Comparison of ENCODE assay signal across 8 cellular contexts in genomic region chr1:148841262-148841661, GRCh38. TPM values are rescaled to one million over a fixed set of nuclear protein-coding genes. Genes with fewer than 3 reads are reported as not detected.
A peak's percentile ranks its signal among the peaks of the same experiment; 100 is the strongest.
DNase-seq lines count a peak whose midpoint lies in the region; ATAC-seq, FAIRE-seq and TF ChIP-seq lines count a peak whose summit lies in the region.
"Not testable (repeated sequence)": the region's sequence is repeated elsewhere in the genome, so short reads cannot be mapped to it uniquely, and the experiment has no call there.

No MANE protein-coding gene starts in this region.

- H3K4me1 Mint-ChIP-seq in activated CD4-positive, alpha-beta T cell treated with anti-CD3 and anti-CD28 coated beads for 36 hours; activated T-cell treated with anti-CD3 and anti-CD28 coated beads, Interleukin-2, amount 50 U/mL, for 72 hours (ENCODE audit: low read depth); activated naive CD8-positive, alpha-beta T cell treated with anti-CD3 and anti-CD28 coated beads, Interleukin-2, amount 50 U/mL, for 24 hours; stimulated activated effector memory CD8-positive, alpha-beta T cell treated with anti-CD3 and anti-CD28 coated beads, Interleukin-12 subunit alpha, Interleukin-12 subunit beta, amount 100 ng/mL, for 72 hours: not testable (repeated sequence)

- H3K4me3 ChIP-seq in endothelial cell of umbilical vein (replicated peaks in 1 of 3; ENCODE audit: insufficient read depth in 1 of 3, low read depth in 1 of 3, low read length in 3 of 3); keratinocyte (ENCODE audit: control insufficient read depth in 2 of 3, extremely low read depth in 1 of 3, insufficient read depth in 2 of 3, low read depth in 1 of 3, low read length in 3 of 3): not testable (repeated sequence)

- not testable (repeated sequence) for H3K27me3 ChIP-seq in endothelial cell of umbilical vein (ENCODE audit: control insufficient read depth in 2 of 2, insufficient read depth in 2 of 2, low read length in 2 of 2); keratinocyte (ENCODE audit: control insufficient read depth, extremely low read depth, insufficient read depth, low read length)

- H3K9me3 Mint-ChIP-seq in activated CD4-positive, alpha-beta T cell treated with anti-CD3 and anti-CD28 coated beads for 36 hours (ENCODE audit: low read depth); activated T-cell treated with anti-CD3 and anti-CD28 coated beads, Interleukin-2, amount 50 U/mL, for 72 hours; activated naive CD8-positive, alpha-beta T cell treated with anti-CD3 and anti-CD28 coated beads, Interleukin-2, amount 50 U/mL, for 24 hours; stimulated activated effector memory CD8-positive, alpha-beta T cell treated with anti-CD3 and anti-CD28 coated beads, Interleukin-12 subunit alpha, Interleukin-12 subunit beta, amount 100 ng/mL, for 72 hours: not testable (repeated sequence)

- not testable (repeated sequence) for H3K9me1 ChIP-seq in endothelial cell of umbilical vein (replicated peaks; ENCODE audit: control insufficient read depth, extremely low read depth, insufficient read depth, low read length); keratinocyte (ENCODE audit: control insufficient read depth, extremely low read depth, insufficient read depth, low read length)

- H3K9me3 ChIP-seq in endothelial cell of umbilical vein (replicated peaks; ENCODE audit: control insufficient read depth, insufficient read depth, low read length); keratinocyte (ENCODE audit: control insufficient read depth, low read depth, low read length): not testable (repeated sequence)

- FAIRE-seq in H54 (lab: Jason Lieb, UNC) (peak; percentile 43), RCC 7860 (lab: Jason Lieb, UNC) (peak; percentile 82), endothelial cell of umbilical vein (lab: Jason Lieb, UNC) (peak; percentile 67), keratinocyte (lab: Jason Lieb, UNC) (peak; percentile 51)

- CTCF ChIA-PET in activated CD4-positive, alpha-beta T cell treated with anti-CD3 and anti-CD28 coated beads for 36 hours (lab: Charles Lee); endothelial cell of umbilical vein (lab: Charles Lee): not testable (repeated sequence)

- H3K4me1 ChIP-seq in endothelial cell of umbilical vein (ENCODE audit: control insufficient read depth, extremely low read depth, insufficient read depth, low read length); keratinocyte (ENCODE audit: control insufficient read depth, extremely low read depth, insufficient read depth, low read length): not testable (repeated sequence)

- TF ChIP-seq POLR2A in H54 (IDR thresholded peaks at IDR 0.05; ENCODE audit: low read depth, low read length); endothelial cell of umbilical vein (IDR thresholded peaks at IDR 0.05; ENCODE audit: low read depth, low read length): not testable (repeated sequence)

- H3K79me2 ChIP-seq in endothelial cell of umbilical vein (ENCODE audit: control insufficient read depth, insufficient read depth, low read length); keratinocyte (ENCODE audit: control insufficient read depth, insufficient read depth, low read length): not testable (repeated sequence)

- not testable (repeated sequence) for TF ChIP-seq CTCF in endothelial cell of umbilical vein (IDR thresholded peaks at IDR 0.05; ENCODE audit: extremely low read depth in 1 of 2, insufficient read depth in 1 of 2, low read depth in 1 of 2, low read length in 2 of 2); keratinocyte (optimal IDR thresholded peaks at IDR 0.05 in 1 of 3, IDR thresholded peaks at IDR 0.05 in 1 of 3, conservative IDR thresholded peaks at IDR 0.05 in 1 of 3; ENCODE audit: extremely low read depth in 1 of 3, insufficient read depth in 2 of 3, low read length in 3 of 3)

- H3K27me3 Mint-ChIP-seq in activated CD4-positive, alpha-beta T cell treated with anti-CD3 and anti-CD28 coated beads for 36 hours; activated T-cell treated with anti-CD3 and anti-CD28 coated beads, Interleukin-2, amount 50 U/mL, for 72 hours (ENCODE audit: low read depth); activated naive CD8-positive, alpha-beta T cell treated with anti-CD3 and anti-CD28 coated beads, Interleukin-2, amount 50 U/mL, for 24 hours: not testable (repeated sequence)

- H3K4me3 Mint-ChIP-seq in activated CD4-positive, alpha-beta T cell treated with anti-CD3 and anti-CD28 coated beads for 36 hours; activated T-cell treated with anti-CD3 and anti-CD28 coated beads, Interleukin-2, amount 50 U/mL, for 72 hours; activated naive CD8-positive, alpha-beta T cell treated with anti-CD3 and anti-CD28 coated beads, Interleukin-2, amount 50 U/mL, for 24 hours; stimulated activated effector memory CD8-positive, alpha-beta T cell treated with anti-CD3 and anti-CD28 coated beads, Interleukin-12 subunit alpha, Interleukin-12 subunit beta, amount 100 ng/mL, for 72 hours: not testable (repeated sequence)

- H2AFZ ChIP-seq in endothelial cell of umbilical vein (ENCODE audit: low read depth, low read length); keratinocyte (ENCODE audit: control insufficient read depth, low read length): not testable (repeated sequence)

- H3K36me3 ChIP-seq in endothelial cell of umbilical vein (ENCODE audit: control insufficient read depth in 2 of 2, extremely low read depth in 1 of 2, insufficient read depth in 2 of 2, low read length in 2 of 2); keratinocyte (ENCODE audit: control insufficient read depth in 2 of 2, extremely low read depth in 1 of 2, insufficient read depth in 2 of 2, low read length in 2 of 2): not testable (repeated sequence)

- H3K4me2 ChIP-seq in endothelial cell of umbilical vein (ENCODE audit: insufficient read depth, low read length); keratinocyte (ENCODE audit: control insufficient read depth, extremely low read depth, insufficient read depth, low read depth, low read length): not testable (repeated sequence)

- BruUV-seq in endothelial cell of umbilical vein (replicated peaks; lab: Mats Ljungman, UMichigan), result not testable (repeated sequence)

- not testable (repeated sequence) for H3K9ac ChIP-seq in endothelial cell of umbilical vein (replicated peaks; ENCODE audit: extremely low read depth, insufficient read depth, low read length); keratinocyte (ENCODE audit: control insufficient read depth, extremely low read depth, insufficient read depth, low read length)

- not testable (repeated sequence) for H3K27ac ChIP-seq in endothelial cell of umbilical vein (ENCODE audit: insufficient read depth, low read depth, low read length); keratinocyte (ENCODE audit: control insufficient read depth, insufficient read depth, low read length)

- intact Hi-C loops in activated CD4-positive, alpha-beta T cell treated with anti-CD3 and anti-CD28 coated beads for 36 hours (cut with DNase I, micrococcal nuclease); endothelial cell of umbilical vein (cut with micrococcal nuclease): not testable (repeated sequence)

- DNase-seq in H54 (ENCODE audit: insufficient read length, low spot score); RCC 7860 (ENCODE audit: low spot score); activated CD4-positive, alpha-beta T cell treated with anti-CD3 and anti-CD28 coated beads for 36 hours; activated T-cell treated with anti-CD3 and anti-CD28 coated beads, Interleukin-2, amount 50 U/mL, for 72 hours; activated naive CD8-positive, alpha-beta T cell treated with anti-CD3 and anti-CD28 coated beads, Interleukin-2, amount 50 U/mL, for 24 hours; endothelial cell of umbilical vein (ENCODE audit: low read depth, low spot score); keratinocyte (ENCODE audit: low read depth, low spot score); stimulated activated effector memory CD8-positive, alpha-beta T cell treated with anti-CD3 and anti-CD28 coated beads, Interleukin-12 subunit alpha, Interleukin-12 subunit beta, amount 100 ng/mL, for 72 hours (ENCODE audit: low spot score in 2 of 2): not testable (repeated sequence)

- H3K36me3 Mint-ChIP-seq in activated CD4-positive, alpha-beta T cell treated with anti-CD3 and anti-CD28 coated beads for 36 hours (ENCODE audit: low read depth); activated T-cell treated with anti-CD3 and anti-CD28 coated beads, Interleukin-2, amount 50 U/mL, for 72 hours (ENCODE audit: insufficient read depth in 2 of 2); activated naive CD8-positive, alpha-beta T cell treated with anti-CD3 and anti-CD28 coated beads, Interleukin-2, amount 50 U/mL, for 24 hours (ENCODE audit: low read depth); stimulated activated effector memory CD8-positive, alpha-beta T cell treated with anti-CD3 and anti-CD28 coated beads, Interleukin-12 subunit alpha, Interleukin-12 subunit beta, amount 100 ng/mL, for 72 hours: not testable (repeated sequence)

- H3K27ac Mint-ChIP-seq in activated CD4-positive, alpha-beta T cell treated with anti-CD3 and anti-CD28 coated beads for 36 hours; activated T-cell treated with anti-CD3 and anti-CD28 coated beads, Interleukin-2, amount 50 U/mL, for 72 hours; activated naive CD8-positive, alpha-beta T cell treated with anti-CD3 and anti-CD28 coated beads, Interleukin-2, amount 50 U/mL, for 24 hours; stimulated activated effector memory CD8-positive, alpha-beta T cell treated with anti-CD3 and anti-CD28 coated beads, Interleukin-12 subunit alpha, Interleukin-12 subunit beta, amount 100 ng/mL, for 72 hours: not testable (repeated sequence)

- POLR2A ChIA-PET in activated CD4-positive, alpha-beta T cell treated with anti-CD3 and anti-CD28 coated beads for 36 hours (lab: Charles Lee); endothelial cell of umbilical vein (lab: Charles Lee): not testable (repeated sequence)

- ATAC-seq in activated CD4-positive, alpha-beta T cell treated with anti-CD3 and anti-CD28 coated beads for 36 hours, result peak; percentile 80
- ATAC-seq in activated T-cell treated with anti-CD3 and anti-CD28 coated beads, Interleukin-2, amount 50 U/mL, for 72 hours (replicated peaks in 1 of 2), result peak; percentile 61 to 71
- ATAC-seq in activated naive CD8-positive, alpha-beta T cell treated with anti-CD3 and anti-CD28 coated beads, Interleukin-2, amount 50 U/mL, for 24 hours, result peak; percentile 33
- peak; percentile 81 for ATAC-seq in stimulated activated effector memory CD8-positive, alpha-beta T cell treated with anti-CD3 and anti-CD28 coated beads, Interleukin-12 subunit alpha, Interleukin-12 subunit beta, amount 100 ng/mL, for 72 hours

- H4K20me1 ChIP-seq in endothelial cell of umbilical vein (replicated peaks; ENCODE audit: control insufficient read depth, extremely low read depth, insufficient read depth, low read length); keratinocyte (ENCODE audit: control insufficient read depth, extremely low read depth, insufficient read depth, low read length): not testable (repeated sequence)

- dilution Hi-C loops in endothelial cell of umbilical vein (cut with MboI; ENCODE audit: extremely low pct_ligation_motif_present, low sequenced_read_pairs); keratinocyte (cut with MboI; ENCODE audit: extremely low pct_ligation_motif_present, low sequenced_read_pairs): not testable (repeated sequence)

RNA-seq across cellular contexts. Expression of gene PDE4DIP, which starts 3.0 kb away (rescaled TPM):
- total RNA-seq in activated CD4-positive, alpha-beta T cell treated with anti-CD3 and anti-CD28 coated beads for 36 hours, result 10 to 100 TPM; 21.0 to 21.9 TPM
- 10 to 100 TPM; 55.7 to 63.8 TPM for total RNA-seq in activated T-cell treated with anti-CD3 and anti-CD28 coated beads, Interleukin-2, amount 50 U/mL, for 72 hours
- 19.7 and 26.4 TPM in 2 replicates for total RNA-seq in endothelial cell of umbilical vein
- polyA plus RNA-seq in endothelial cell of umbilical vein, result 4.0 and 6.3 TPM in 2 replicates
- polyA plus RNA-seq in endothelial cell of umbilical vein (2011; cell fraction: cytosol; rRNA removed), result 9.7 and 12.6 TPM in 2 replicates
- 22.6 and 24.3 TPM in 2 replicates for polyA plus RNA-seq in endothelial cell of umbilical vein (2011; cell fraction: nucleus; rRNA removed)
- 18.3 and 19.4 TPM in 2 replicates for polyA plus RNA-seq in endothelial cell of umbilical vein (2012)
- 22.0 and 23.1 TPM in 2 replicates for polyA minus RNA-seq in endothelial cell of umbilical vein
- polyA minus RNA-seq in endothelial cell of umbilical vein (2011; cell fraction: cytosol; rRNA and poly(A)+ RNA removed), result 8.7 TPM
- 28.7 and 37.8 TPM in 2 replicates for polyA minus RNA-seq in endothelial cell of umbilical vein (2011; cell fraction: nucleus; rRNA and poly(A)+ RNA removed)
- 31.3 to 35.1 TPM (median 31.5 TPM) in 3 replicates for polyA plus RNA-seq in keratinocyte
- 62.8 TPM for polyA plus RNA-seq in keratinocyte (2011; ENCODE audit: low read depth)
- 17.9 and 24.0 TPM in 2 replicates for polyA plus RNA-seq in keratinocyte (2011; cell fraction: cytosol; rRNA removed)
- 56.7 and 58.2 TPM in 2 replicates for polyA plus RNA-seq in keratinocyte (2011; cell fraction: nucleus; rRNA removed)
- 29.4 and 32.5 TPM in 2 replicates for polyA plus RNA-seq in keratinocyte (2012; ENCODE audit: low replicate concordance)
- 19.2 to 65.8 TPM (median 55.8 TPM) in 3 replicates for polyA minus RNA-seq in keratinocyte
- 24.4 TPM for polyA minus RNA-seq in keratinocyte (2011; cell fraction: cytosol; rRNA and poly(A)+ RNA removed)
- 44.5 and 104 TPM in 2 replicates for polyA minus RNA-seq in keratinocyte (2011; cell fraction: nucleus; rRNA and poly(A)+ RNA removed)
